ENCODE assay signal across 28 cellular contexts in genomic region chr18:58449366-58449935, GRCh38.
DNase-seq lines count a peak whose midpoint lies in the region; ATAC-seq, FAIRE-seq and TF ChIP-seq lines count a peak whose summit lies in the region.
"Had no signal": no experiment of that assay in that cellular context is flagged by ENCODE, and none has a peak within 500 bp of the region (broad histone marks: within the 10 kb centered on the region; RNA-seq: fewer than 3 reads in every experiment).

No MANE protein-coding gene starts in this region.

- WGBS in H1 (ENCODE audit: extremely low coverage in 1 of 2, insufficient coverage in 1 of 2, insufficient read length in 1 of 2, insufficient replicate concordance in 2 of 2, low coverage in 1 of 2, low lambda C conversion rate in 2 of 2, missing lambda C conversion rate in 1 of 2), 2 experiments = 83% methylated on average over 9 of the region's 9 CpGs; no CpG with 5 or more reads in 1 of the 2 experiments
- WGBS in sigmoid colon, 2 donors = 72% methylated on average over 9 of the region's 9 CpGs

- DNase-seq in Daoy (ENCODE audit: low read depth) = peak; percentile 9
- DNase-seq in M059J (ENCODE audit: low read depth) = peak; percentile 75
- DNase-seq in H1 (ENCODE audit: low read depth in 1 of 2, low spot score in 2 of 2) = no peak
- DNase-seq in myocyte (ENCODE audit: low read depth) = peak; percentile 65
- DNase-seq in sigmoid colon = no peak
- no peak for DNase-seq in cerebellum (ENCODE audit: low spot score)
- no peak for DNase-seq in NCI-H1092 (lab: John Stamatoyannopoulos, UW)
- DNase-seq: activated CD4-positive, alpha-beta T cell treated with anti-CD3 and anti-CD28 coated beads for 4 hours; anterior cingulate cortex; CD4-positive, CD25-positive, alpha-beta regulatory T cell; central memory CD4-positive, alpha-beta T cell; DMS 273 treated with DMSO at 0.1 percent for 48 hours; foreskin keratinocyte; GF-D8; lower lobe of right lung; MV-4-11; NCI-H1694 treated with DMSO at 0.1 percent for 48 hours; NCI-H2227 treated with DMSO at 0.1 percent for 48 hours; psoas muscle; SJCRH30; small intestine; stimulated activated CD4-positive, alpha-beta T cell treated with anti-CD3 and anti-CD28 coated beads, Interleukin-2, amount 100 ng/mL, for 24 hours; stimulated activated naive CD4-positive, alpha-beta T cell; testis; uterus had no signal

- no peak overlapping the region for H2BK120ac ChIP-seq in H1 (replicated peaks; ENCODE audit: low read depth, low read length)

- H3K27ac ChIP-seq in H1 (ENCODE audit: low read depth, low read length) (no peak overlapping the region), sigmoid colon (no peak overlapping the region)
- H3K27ac ChIP-seq: epithelial cell of prostate, foreskin keratinocyte, lower lobe of right lung, neutrophil, psoas muscle, SJCRH30, testis had no signal

- H2BK20ac ChIP-seq in H1 (ENCODE audit: low read length) = no peak overlapping the region

- H3K56ac ChIP-seq in H1 (replicated peaks; ENCODE audit: insufficient read length, low read depth, low read length) = no peak overlapping the region

- intact Hi-C loops in sigmoid colon (cut with DNase I) = loop anchor here (5.0 kb wide), 2 partner anchors 43 to 57 kb away; no protein-coding TSS in a partner anchor

- H3K4me1 ChIP-seq in H1 (replicated peaks in 1 of 4; ENCODE audit: control insufficient read depth in 3 of 4, insufficient read depth in 4 of 4, low read length in 3 of 4) (peaks cover 1 to 11% (median 7%) of the 10 kb centered on the region in 4 experiments; a peak in 5 of 7 replicates), sigmoid colon (peaks cover 0 to 27% (median 21%) of the 10 kb centered on the region in 4 donors)
- H3K4me1 ChIP-seq: foreskin keratinocyte, lower lobe of right lung, SJCRH30, testis, uterus had no signal

- H4K91ac ChIP-seq in H1 (replicated peaks; ENCODE audit: insufficient read length, low read length) = no peak overlapping the region

- H2BK5ac ChIP-seq in H1 (ENCODE audit: low read depth, low read length) = no peak overlapping the region

- no peak overlapping the region for H4K8ac ChIP-seq in H1 (ENCODE audit: extremely low read depth, insufficient read depth, low read length)

- H3K23ac ChIP-seq in H1 (ENCODE audit: insufficient read length) = no peak overlapping the region

- H3K9ac ChIP-seq in H1 (replicated peaks in 1 of 4; ENCODE audit: extremely low read depth in 1 of 4, low read depth in 3 of 4, low read length in 3 of 4) = no peak overlapping the region

- H3K27me3 ChIP-seq in H1 (replicated peaks in 1 of 4; ENCODE audit: control insufficient read depth in 3 of 4, extremely low read depth in 1 of 4, insufficient read depth in 3 of 4, low read length in 3 of 4) (no peaks in the 10 kb centered on the region), sigmoid colon (no peaks in the 10 kb centered on the region)
- H3K27me3 ChIP-seq: SJCRH30, testis, uterus had no signal

- no peak overlapping the region for H3K4me2 ChIP-seq in H1 (ENCODE audit: insufficient read depth in 1 of 2, low read depth in 2 of 2, low read length in 2 of 2)

- POLR2A ChIA-PET in H1 (lab: Charles Lee; ENCODE audit: partially characterized antibody) = no interaction called here

- FAIRE-seq in H1 (lab: Jason Lieb, UNC) = no peak
- FAIRE-seq: small intestine had no signal

- no peak overlapping the region for H3K18ac ChIP-seq in H1 (ENCODE audit: extremely low read depth, low read length)

- CTCF ChIA-PET in H1 (lab: Charles Lee; ENCODE audit: partially characterized antibody) = interaction anchor here (0.6 to 3.6 kb wide), 8 partner anchors 12 to 349 kb away, joined by 3 to 17 read pairs (median 4); no protein-coding TSS in a partner anchor

- no peak overlapping the region for H3K4ac ChIP-seq in H1 (replicated peaks; ENCODE audit: insufficient read length, low read depth, low read length)

- no peak for ATAC-seq in HG03025 (IDR thresholded peaks at IDR 0.05; ENCODE audit: low FRiP score, unreplicated experiment)
- ATAC-seq: foreskin keratinocyte, lower lobe of right lung, psoas muscle had no signal

- H4K5ac ChIP-seq in H1 (ENCODE audit: insufficient read length, low read depth, low read length) = no peak overlapping the region

- H2AFZ ChIP-seq in H1 (ENCODE audit: low read length) = 0 out of 2 replicates have a peak overlapping the region, but pooled peaks have one; percentile 38

- TF ChIP-seq CTCF in H1 (IDR thresholded peaks at IDR 0.05; ENCODE audit: control extremely low read depth in 1 of 3, insufficient read depth in 1 of 3, low read depth in 1 of 3, low read length in 3 of 3) (peak in 2 of 3 experiments; percentile 30 to 38; a peak in 2 of 4 replicates), sigmoid colon (IDR thresholded peaks at IDR 0.05) (no peak)

- no peak overlapping the region for H2BK15ac ChIP-seq in H1 (ENCODE audit: low read length)

- 0 out of 2 replicates have a peak overlapping the region, but pooled peaks have one; percentile 42 for H2BK12ac ChIP-seq in H1 (ENCODE audit: low read depth, low read length)

- H3K4me3 ChIP-seq in H1 (ENCODE audit: extremely low read depth in 1 of 4, insufficient read depth in 2 of 4, low read depth in 3 of 4, low read length in 4 of 4) (no peak overlapping the region), sigmoid colon (no peak overlapping the region)
- H3K4me3 ChIP-seq: lower lobe of right lung, psoas muscle, SJCRH30, testis, uterus had no signal

- no peaks in the 10 kb centered on the region for H3K79me2 ChIP-seq in H1 (ENCODE audit: control insufficient read depth in 1 of 2, insufficient read depth in 2 of 2, low read length in 2 of 2)

- H4K20me1 ChIP-seq in H1 (replicated peaks in 1 of 2; ENCODE audit: control insufficient read depth in 1 of 2, insufficient read depth in 2 of 2, low read length in 2 of 2) = no peaks in the 10 kb centered on the region

- no peak overlapping the region for H3K14ac ChIP-seq in H1 (ENCODE audit: insufficient read length)

- 0 out of 2 replicates have a peak overlapping the region, but pooled peaks have one; percentile 20 for H2AK5ac ChIP-seq in H1 (ENCODE audit: low read depth, low read length)

- H3K79me1 ChIP-seq in H1 (ENCODE audit: low read depth, low read length) = no peaks in the 10 kb centered on the region

- no peaks in the 10 kb centered on the region for H3K23me2 ChIP-seq in H1 (ENCODE audit: low read depth, low read length)

- no peaks in the 10 kb centered on the region for H3K36me3 ChIP-seq in H1 (ENCODE audit: control insufficient read depth in 2 of 4, insufficient read depth in 4 of 4, low read length in 3 of 4)
- H3K36me3 ChIP-seq in sigmoid colon = no peaks in the 10 kb centered on the region
- H3K36me3 ChIP-seq: lower lobe of right lung, neutrophil, SJCRH30, uterus had no signal

- no peak for TF ChIP-seq POLR2A in H1 (IDR thresholded peaks at IDR 0.05; ENCODE audit: control extremely low read depth in 1 of 2, low read depth in 2 of 2, low read length in 2 of 2)
- TF ChIP-seq POLR2A in sigmoid colon (IDR thresholded peaks at IDR 0.05) = no peak

- no peaks in the 10 kb centered on the region for H3K9me3 ChIP-seq in H1 (ENCODE audit: insufficient read depth in 2 of 2, low read depth in 1 of 2, low read length in 1 of 2)
- H3K9me3 ChIP-seq in sigmoid colon = no peaks in the 10 kb centered on the region
- H3K9me3 ChIP-seq: lower lobe of right lung, neutrophil, psoas muscle, SJCRH30, testis, uterus had no signal

- TF ChIP-seq RAD21 in H1 (IDR thresholded peaks at IDR 0.05 in 1 of 2, conservative IDR thresholded peaks at IDR 0.05 in 1 of 2; ENCODE audit: low read depth in 2 of 2, low read length in 2 of 2) = peak; percentile 5 to 42; a peak in 2 of 4 replicates

- no peak for TF ChIP-seq EP300 in H1 (IDR thresholded peaks at IDR 0.05; ENCODE audit: borderline replicate concordance in 1 of 2, low read depth in 2 of 2, low read length in 2 of 2)
- no peak for TF ChIP-seq EP300 in sigmoid colon (IDR thresholded peaks at IDR 0.05)

Comparison
In these comparisons a context has a peak if more than half of its experiments do, and no peak if none do; other contexts are left out.
1. DNase-seq: peak in Daoy (single experiment), M059J (single experiment) and myocyte (single experiment); none in H1 (0 of 2), sigmoid colon (single experiment), cerebellum (single experiment) and NCI-H1092 (single experiment).
2. CTCF ChIP-seq: peak in H1 (2 of 3); none in sigmoid colon (0 of 4).